In the genomic region with DNA sequence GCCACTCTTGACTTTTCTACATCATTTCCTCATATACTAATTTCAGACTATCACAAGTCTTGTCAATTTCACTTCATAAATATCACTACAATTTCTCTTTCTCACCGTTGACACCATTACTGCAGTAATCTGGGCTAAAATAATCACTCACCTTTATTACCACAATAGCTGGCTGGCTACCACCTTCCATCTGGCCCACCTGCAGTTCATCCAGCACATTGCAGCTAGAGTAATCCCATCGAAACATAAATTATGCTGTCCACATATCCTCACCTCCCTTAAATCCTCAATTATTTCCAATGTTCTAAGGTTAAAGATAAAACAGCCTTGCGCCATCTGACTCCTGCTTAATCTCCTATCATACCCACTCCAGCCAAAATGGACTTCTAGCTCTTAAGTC, we compare ENCODE assay signal across 17 cellular contexts. TPM values are rescaled to one million over a fixed set of nuclear protein-coding genes. Genes with fewer than 3 reads are reported as not detected.
A peak's percentile ranks its signal among the peaks of the same experiment; 100 is the strongest.
DNase-seq lines count a peak whose midpoint lies in the region; ATAC-seq, FAIRE-seq and TF ChIP-seq lines count a peak whose summit lies in the region.
"Had no signal": no experiment of that assay in that cellular context is flagged by ENCODE, and none has a peak within 500 bp of the region (broad histone marks: within the 10 kb centered on the region; RNA-seq: fewer than 3 reads in every experiment).

No MANE protein-coding gene starts in this region.

- H3K23me2 ChIP-seq in H9 (ENCODE audit: insufficient read length, low read depth, low read length, poor library complexity, severe bottlenecking), result no peaks in the 10 kb centered on the region
- H3K23me2 ChIP-seq in H1 (ENCODE audit: low read depth, low read length), result no peaks in the 10 kb centered on the region

- H4K8ac ChIP-seq in H9 (replicated peaks; ENCODE audit: insufficient read length, low read depth, low read length) (no peak overlapping the region), H1 (ENCODE audit: extremely low read depth, insufficient read depth, low read length) (no peak overlapping the region)

- H3K79me1 ChIP-seq in H9 (ENCODE audit: insufficient read depth, low read depth, low read length, poor library complexity, severe bottlenecking) (no peaks in the 10 kb centered on the region), H1 (ENCODE audit: low read depth, low read length) (no peaks in the 10 kb centered on the region)

- no peaks in the 10 kb centered on the region for H3K36me3 ChIP-seq in H1 (ENCODE audit: control insufficient read depth in 2 of 4, insufficient read depth in 4 of 4, low read length in 3 of 4)
- H3K36me3 ChIP-seq: BE2C had no signal

- H3K4me3 ChIP-seq in H1 (ENCODE audit: extremely low read depth in 1 of 4, insufficient read depth in 2 of 4, low read depth in 3 of 4, low read length in 4 of 4), result no peak overlapping the region
- H3K4me3 ChIP-seq: A549 had no signal

- H4K20me1 ChIP-seq in H9 (ENCODE audit: control insufficient read depth, insufficient read depth, insufficient read length), result no peaks in the 10 kb centered on the region
- H4K20me1 ChIP-seq in H1 (replicated peaks in 1 of 2; ENCODE audit: control insufficient read depth in 1 of 2, insufficient read depth in 2 of 2, low read length in 2 of 2), result no peaks in the 10 kb centered on the region

- POLR2A ChIA-PET in H1 (lab: Charles Lee; ENCODE audit: partially characterized antibody), result no interaction called here

- TF ChIP-seq CTCF in H9 (conservative IDR thresholded peaks at IDR 0.05) (peak; percentile 19; the same call in 1 of the 3 replicates), H1 (IDR thresholded peaks at IDR 0.05; ENCODE audit: control extremely low read depth in 1 of 3, insufficient read depth in 1 of 3, low read depth in 1 of 3, low read length in 3 of 3) (peak in 1 of 3 experiments; percentile 14; a peak in 1 of 4 replicates)

- no peaks in the 10 kb centered on the region for H3K9me3 Mint-ChIP-seq in H9
- H3K9me3 Mint-ChIP-seq: IgD-negative memory B cell had no signal

- no peaks in the 10 kb centered on the region for H3K27me3 Mint-ChIP-seq in H9 (ENCODE audit: low read depth)
- H3K27me3 Mint-ChIP-seq: CD4-positive, alpha-beta memory T cell; IgD-negative memory B cell had no signal

- H2BK120ac ChIP-seq in H9 (ENCODE audit: low read depth, low read length, poor library complexity, severe bottlenecking), result no peak overlapping the region
- no peak overlapping the region for H2BK120ac ChIP-seq in H1 (replicated peaks; ENCODE audit: low read depth, low read length)

- H3K27ac ChIP-seq in H9 (ENCODE audit: insufficient read length, low read depth, low read length), result no peak overlapping the region
- no peak overlapping the region for H3K27ac ChIP-seq in H1 (ENCODE audit: low read depth, low read length)
- H3K27ac ChIP-seq: A549, C4-2B had no signal

- 0 out of 4 replicates have a peak, but pooled peaks cover 0 to under 1% of the 10 kb centered on the region in 2 experiments for H3K4me1 Mint-ChIP-seq in H9
- H3K4me1 Mint-ChIP-seq: CD4-positive, alpha-beta memory T cell; IgD-negative memory B cell had no signal

- H3K4me1 ChIP-seq in H9 (ENCODE audit: insufficient read depth, low read length) (no peaks in the 10 kb centered on the region), H1 (replicated peaks in 1 of 4; ENCODE audit: control insufficient read depth in 3 of 4, insufficient read depth in 4 of 4, low read length in 3 of 4) (peaks cover 0 to under 1% (median 0%) of the 10 kb centered on the region in 4 experiments; a peak in 1 of 7 replicates)
- H3K4me1 ChIP-seq: A549, BE2C had no signal

- DNase-seq in H9 (no peak), NCI-H82 (lab: John Stamatoyannopoulos, UW) (peak; percentile 81), H1 (ENCODE audit: low read depth in 1 of 2, low spot score in 2 of 2) (no peak), DMS 273 (lab: John Stamatoyannopoulos, UW; ENCODE audit: unreplicated experiment) (no peak)
- DNase-seq: BE2C; CD4-positive, alpha-beta memory T cell; DND-41; GDM1; H7 had no signal

- no peak; a peak in 1 of 4 replicates for TF ChIP-seq RAD21 in H1 (IDR thresholded peaks at IDR 0.05 in 1 of 2, conservative IDR thresholded peaks at IDR 0.05 in 1 of 2; ENCODE audit: low read depth in 2 of 2, low read length in 2 of 2)

- TF ChIP-seq EP300 in H1 (IDR thresholded peaks at IDR 0.05; ENCODE audit: borderline replicate concordance in 1 of 2, low read depth in 2 of 2, low read length in 2 of 2), result no peak

- no peak overlapping the region for H3K23ac ChIP-seq in H9 (ENCODE audit: insufficient read length, low read depth, low read length)
- H3K23ac ChIP-seq in H1 (ENCODE audit: insufficient read length), result no peak overlapping the region

- H3K4me2 ChIP-seq in H9 (ENCODE audit: insufficient read depth, insufficient read length, low read length) (no peak overlapping the region), H1 (ENCODE audit: insufficient read depth in 1 of 2, low read depth in 2 of 2, low read length in 2 of 2) (no peak overlapping the region)
- H3K4me2 ChIP-seq: A549 had no signal

- no peak for ATAC-seq in HG02763 (IDR thresholded peaks at IDR 0.05; ENCODE audit: unreplicated experiment)
- ATAC-seq in GM18868 (IDR thresholded peaks at IDR 0.05; ENCODE audit: unreplicated experiment), result no peak
- ATAC-seq: A549 had no signal

- no peaks in the 10 kb centered on the region for H3K79me2 ChIP-seq in H9 (ENCODE audit: insufficient read depth, low read length)
- H3K79me2 ChIP-seq in H1 (ENCODE audit: control insufficient read depth in 1 of 2, insufficient read depth in 2 of 2, low read length in 2 of 2), result no peaks in the 10 kb centered on the region

- H2BK5ac ChIP-seq in H9 (ENCODE audit: insufficient read length, low read length) (no peak overlapping the region), H1 (ENCODE audit: low read depth, low read length) (no peak overlapping the region)

- H3K9ac ChIP-seq in H9 (ENCODE audit: extremely low read depth, insufficient read length, low read length), result no peak overlapping the region
- no peak overlapping the region for H3K9ac ChIP-seq in H1 (replicated peaks in 1 of 4; ENCODE audit: extremely low read depth in 1 of 4, low read depth in 3 of 4, low read length in 3 of 4)

- no peak overlapping the region for H3K56ac ChIP-seq in H9 (ENCODE audit: insufficient read length, low read depth, low read length)
- H3K56ac ChIP-seq in H1 (replicated peaks; ENCODE audit: insufficient read length, low read depth, low read length), result no peak overlapping the region

- H3K4ac ChIP-seq in H9 (ENCODE audit: low read depth, low read length), result no peak overlapping the region
- H3K4ac ChIP-seq in H1 (replicated peaks; ENCODE audit: insufficient read length, low read depth, low read length), result no peak overlapping the region

- peak; percentile 52 for FAIRE-seq in H1 (lab: Jason Lieb, UNC)
- FAIRE-seq: A549, GM12892, GM19239 had no signal

- no peak for TF ChIP-seq POLR2A in H1 (IDR thresholded peaks at IDR 0.05; ENCODE audit: control extremely low read depth in 1 of 2, low read depth in 2 of 2, low read length in 2 of 2)

- H2AK5ac ChIP-seq in H9 (ENCODE audit: insufficient read length, low read length) (no peak overlapping the region), H1 (ENCODE audit: low read depth, low read length) (no peak overlapping the region)

- H3K27me3 ChIP-seq in H9 (ENCODE audit: insufficient read depth, low read length) (no peaks in the 10 kb centered on the region), H1 (replicated peaks in 1 of 4; ENCODE audit: control insufficient read depth in 3 of 4, extremely low read depth in 1 of 4, insufficient read depth in 3 of 4, low read length in 3 of 4) (no peaks in the 10 kb centered on the region)
- H3K27me3 ChIP-seq: BE2C had no signal

- H2AFZ ChIP-seq in H9 (ENCODE audit: low read length) (no peak overlapping the region), H1 (ENCODE audit: low read length) (no peak overlapping the region)

- no peaks in the 10 kb centered on the region for H3K36me3 Mint-ChIP-seq in H9 (ENCODE audit: insufficient read depth in 1 of 3, low read depth in 3 of 3)
- H3K36me3 Mint-ChIP-seq: CD4-positive, alpha-beta memory T cell; IgD-negative memory B cell had no signal

- no peak overlapping the region for H3K18ac ChIP-seq in H9 (ENCODE audit: insufficient read length, low read depth, low read length)
- no peak overlapping the region for H3K18ac ChIP-seq in H1 (ENCODE audit: extremely low read depth, low read length)

- no peak overlapping the region for H2BK15ac ChIP-seq in H9 (ENCODE audit: low read depth, low read length)
- H2BK15ac ChIP-seq in H1 (ENCODE audit: low read length), result no peak overlapping the region

- no peak overlapping the region for H3K4me3 Mint-ChIP-seq in H9
- H3K4me3 Mint-ChIP-seq: CD4-positive, alpha-beta memory T cell; IgD-negative memory B cell had no signal

- H4K91ac ChIP-seq in H9 (ENCODE audit: insufficient read length, low read depth, low read length) (no peak overlapping the region), H1 (replicated peaks; ENCODE audit: insufficient read length, low read length) (no peak overlapping the region)

- no peak overlapping the region for H4K5ac ChIP-seq in H9 (ENCODE audit: insufficient read length, low read depth, low read length)
- no peak overlapping the region for H4K5ac ChIP-seq in H1 (ENCODE audit: insufficient read length, low read depth, low read length)

- no peak overlapping the region for H3K27ac Mint-ChIP-seq in H9
- H3K27ac Mint-ChIP-seq: CD4-positive, alpha-beta memory T cell; IgD-negative memory B cell had no signal

- no peak overlapping the region for H3T11ph ChIP-seq in H9 (ENCODE audit: low read length)

- no peak overlapping the region for H2BK20ac ChIP-seq in H9 (ENCODE audit: low read depth, low read length, poor library complexity, severe bottlenecking)
- H2BK20ac ChIP-seq in H1 (ENCODE audit: low read length), result no peak overlapping the region

- 100% methylated on average over 1 of the region's 3 CpGs for WGBS in H9 (ENCODE audit: extremely low coverage, insufficient read length, low lambda C conversion rate)
- 91% methylated on average over 3 of the region's 3 CpGs; no CpG with 5 or more reads in 1 of the 2 experiments for WGBS in H1 (ENCODE audit: extremely low coverage in 1 of 2, insufficient coverage in 1 of 2, insufficient read length in 1 of 2, insufficient replicate concordance in 2 of 2, low coverage in 1 of 2, low lambda C conversion rate in 2 of 2, missing lambda C conversion rate in 1 of 2), 2 experiments

- no peak overlapping the region for H3K14ac ChIP-seq in H9 (ENCODE audit: insufficient read depth, low read length)
- H3K14ac ChIP-seq in H1 (ENCODE audit: insufficient read length), result no peak overlapping the region

- H3K9me3 ChIP-seq in H9 (ENCODE audit: control insufficient read depth, low read depth, low read length) (no peaks in the 10 kb centered on the region), H1 (ENCODE audit: insufficient read depth in 2 of 2, low read depth in 1 of 2, low read length in 1 of 2) (no peaks in the 10 kb centered on the region)
- H3K9me3 ChIP-seq: A549, BE2C had no signal

- H2BK12ac ChIP-seq in H9 (ENCODE audit: insufficient read length, low read depth, low read length), result no peak overlapping the region
- H2BK12ac ChIP-seq in H1 (ENCODE audit: low read depth, low read length), result no peak overlapping the region

- CTCF ChIA-PET in H1 (lab: Charles Lee; ENCODE audit: partially characterized antibody), result interaction anchor here (1.6 kb wide), 2 partner anchors 10 to 151 kb away, joined by 4 read pairs; no protein-coding TSS in a partner anchor

RNA-seq across cellular contexts. Expression of gene DGKB, which starts 16.0 kb away (rescaled TPM):
- 0.26 and 0.33 TPM in 2 replicates for total RNA-seq in H9 (2021)
- 2.0 and 2.6 TPM in 2 replicates for total RNA-seq in H1 (2021; fragmentation: NEBNext Ultra II Directional; extraction: Animal tissue kit (Norgen Biotek cat#: 25700))
- 0.39 and 1.9 TPM in 2 replicates for polyA plus RNA-seq in H1 (2011; rRNA removed)
- polyA plus RNA-seq in H1 (2011; cell fraction: cytosol; rRNA removed), result 1.1 TPM
- polyA plus RNA-seq in H1 (2011; cell fraction: nucleus; rRNA removed), result 2.2 TPM
- polyA plus RNA-seq in H1 (2012, experiment 1 of 2), result 1.7 to 4.0 TPM (median 1.8 TPM) in 4 replicates
- polyA plus RNA-seq in H1 (2012, experiment 2 of 2), result 0.13 TPM
- polyA plus RNA-seq in H1 (2013, experiment 1 of 2), result 1.0 TPM
- polyA plus RNA-seq in H1 (2013, experiment 2 of 2), result 1.0 TPM
- polyA minus RNA-seq in H1 (2011; rRNA and poly(A)+ RNA removed), result 10.0 and 21.1 TPM in 2 replicates
- 2.9 TPM for polyA minus RNA-seq in H1 (2011; cell fraction: cytosol; rRNA and poly(A)+ RNA removed)
- 30.4 TPM for polyA minus RNA-seq in H1 (2011; cell fraction: nucleus; rRNA and poly(A)+ RNA removed)
- total RNA-seq: CD4-positive, alpha-beta memory T cell; HT1080 had no signal
- polyA plus RNA-seq: CD4-positive, alpha-beta memory T cell; IgD-negative memory B cell had no signal
